In genomic region chr6:28732052-28732451, GRCh38 we compare ENCODE assay signal across 26 cellular contexts.
"Had no signal": no experiment of that assay in that cellular context is flagged by ENCODE, and none has a peak within 500 bp of the region (broad histone marks: within the 10 kb centered on the region; RNA-seq: fewer than 3 reads in every experiment).

No MANE protein-coding gene starts in this region.

- DNase-seq: natural killer cell; occipital lobe; ovary; posterior cingulate gyrus; psoas muscle; right cardiac atrium; right lobe of liver; sigmoid colon; small intestine; stimulated activated CD4-positive, alpha-beta T cell treated with anti-CD3 and anti-CD28 coated beads, Interleukin-15, amount 100 ng/mL, for 24 hours; stimulated activated CD4-positive, alpha-beta T cell treated with anti-CD3 and anti-CD28 coated beads, Interleukin-2, amount 100 ng/mL, for 24 hours; stimulated activated CD4-positive, alpha-beta T cell treated with anti-CD3 and anti-CD28 coated beads, Interleukin-2, amount 100 ng/mL, for 48 hours; stimulated activated CD4-positive, alpha-beta T cell treated with anti-CD3 and anti-CD28 coated beads, Interleukin-4, amount 100 ng/mL, for 4 hours; stimulated activated CD8-positive, alpha-beta memory T cell treated with anti-CD3 and anti-CD28 coated beads, Interleukin-4, amount 100 ng/mL, for 48 hours; stimulated activated naive CD4-positive, alpha-beta T cell; stimulated activated naive CD8-positive, alpha-beta T cell treated with anti-CD3 and anti-CD28 coated beads, Interleukin-15, amount 100 ng/mL, for 72 hours; stimulated activated naive CD8-positive, alpha-beta T cell treated with anti-CD3 and anti-CD28 coated beads, Interleukin-15, Interleukin-2, amounts not matched to agents 100 U/mL and 50 U/mL, for 24 hours; substantia nigra; testis; tibial artery; transverse colon; upper lobe of right lung; uterus had no signal

- H3K27me3 ChIP-seq: ovary, testis had no signal

- H3K36me3 ChIP-seq: neural progenitor cell, ovary, right lobe of liver, sigmoid colon, suprapubic skin, tibial artery, transverse colon, upper lobe of right lung, uterus had no signal

- H3K27ac ChIP-seq: neural progenitor cell, ovary, parathyroid adenoma, psoas muscle, right lobe of liver, sigmoid colon, suprapubic skin, testis, tibial artery, transverse colon, upper lobe of right lung, uterus had no signal

- H2AFZ ChIP-seq: neural progenitor cell, parathyroid adenoma had no signal

- H3K79me2 ChIP-seq: parathyroid adenoma had no signal

- H3K9me3 ChIP-seq: ovary, psoas muscle, right lobe of liver, suprapubic skin, testis, transverse colon, upper lobe of right lung, uterus had no signal

- H3K4me3 ChIP-seq: neural progenitor cell, ovary, psoas muscle, right lobe of liver, sigmoid colon, suprapubic skin, testis, tibial artery, transverse colon, upper lobe of right lung, uterus had no signal

- H3K9ac ChIP-seq: neural progenitor cell, parathyroid adenoma had no signal

- H3K4me2 ChIP-seq: neural progenitor cell had no signal

- FAIRE-seq: small intestine had no signal

- H3K4me1 ChIP-seq: parathyroid adenoma, psoas muscle, testis, upper lobe of right lung, uterus had no signal
